In the genomic region with DNA sequence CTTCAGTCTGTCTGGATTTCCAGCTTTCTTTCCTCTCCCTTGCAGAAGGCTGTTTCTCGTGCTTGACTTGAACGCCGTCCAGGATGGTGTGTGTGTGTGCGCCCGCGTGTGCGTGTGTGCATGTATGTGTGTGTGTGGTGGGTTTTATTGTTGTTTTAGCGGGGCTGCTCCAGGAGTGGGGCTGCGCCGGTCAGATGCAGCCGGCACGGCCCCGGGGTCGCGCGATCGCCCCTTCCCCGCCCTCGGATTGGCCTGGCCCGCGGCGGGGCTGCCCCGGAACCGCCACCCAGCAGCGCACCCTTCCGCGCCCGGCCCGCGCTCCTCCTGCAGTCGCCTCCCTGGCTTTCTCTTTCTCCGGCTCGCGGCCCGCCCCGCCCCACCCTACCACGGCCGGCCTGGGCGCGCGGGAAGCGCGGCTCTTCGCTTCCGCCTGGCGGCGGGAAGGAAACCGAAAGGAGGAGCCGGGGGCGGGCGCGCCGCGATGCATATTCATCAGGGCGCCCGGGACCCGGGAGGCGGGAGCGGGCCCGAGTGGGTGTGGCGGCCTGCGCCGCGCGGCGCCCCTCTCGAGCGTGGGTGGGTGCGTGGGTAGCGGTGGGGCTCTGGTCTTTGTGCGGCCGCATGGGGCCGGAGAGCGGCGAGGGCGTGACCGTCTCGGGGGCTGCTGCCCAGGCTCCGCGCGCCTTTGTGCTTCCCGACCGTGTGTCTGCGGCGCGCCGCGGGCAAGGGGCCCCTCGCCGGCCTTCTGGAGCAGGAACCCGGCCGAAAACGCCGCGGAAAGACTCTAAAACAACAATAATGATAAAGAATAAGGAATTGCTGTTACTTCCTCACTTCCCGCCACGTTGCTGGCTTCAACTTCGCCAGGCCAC, we compare ENCODE assay signal across 1 cellular context.
A peak's percentile ranks its signal among the peaks of the same experiment; 100 is the strongest.
TF ChIP-seq lines count a peak whose summit lies in the region.

No MANE protein-coding gene starts in this region.

TF ChIP-seq in K562, 482 proteins besides CTCF, POLR2A, EP300 and RAD21 (continued from another document and continues in another):
- TF ChIP-seq, protein P1, sequence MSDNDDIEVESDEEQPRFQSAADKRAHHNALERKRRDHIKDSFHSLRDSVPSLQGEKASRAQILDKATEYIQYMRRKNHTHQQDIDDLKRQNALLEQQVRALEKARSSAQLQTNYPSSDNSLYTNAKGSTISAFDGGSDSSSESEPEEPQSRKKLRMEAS (CRISPR knock-in tag; IDR thresholded peaks at IDR 0.05), result peak; percentile 71
- TF ChIP-seq NR3C1 (CRISPR knock-in tag; IDR thresholded peaks at IDR 0.05) (peak; percentile 67; the same call in 1 of the 2 replicates), NFATC3 (IDR thresholded peaks at IDR 0.05) (no peak), MAZ (CRISPR knock-in tag; conservative IDR thresholded peaks at IDR 0.05 in 1 of 2, IDR thresholded peaks at IDR 0.05 in 1 of 2) (peak; percentile 69 to 71; a peak in 3 of 4 replicates), RBBP5 (IDR thresholded peaks at IDR 0.05; ENCODE audit: borderline replicate concordance, insufficient read depth, low read length, poor library complexity, severe bottlenecking) (peak; percentile 48), MAFF (IDR thresholded peaks at IDR 0.05; ENCODE audit: low read length) (no peak), RBFOX2 (IDR thresholded peaks at IDR 0.05; ENCODE audit: low read depth, low read length) (peak; percentile 91), CHD1 (IDR thresholded peaks at IDR 0.05; ENCODE audit: low read length) (no peak), NFE2L1 (tag; IDR thresholded peaks at IDR 0.05; ENCODE audit: borderline replicate concordance, low read depth) (no peak), RB1 (IDR thresholded peaks at IDR 0.05; ENCODE audit: low read depth) (peak; percentile 85; the same call in 1 of the 2 replicates), FUS (optimal IDR thresholded peaks at IDR 0.05; ENCODE audit: low read depth, low read length) (peak; percentile 53), BHLHE40 (IDR thresholded peaks at IDR 0.05; ENCODE audit: low read length) (peak; percentile 20; the same call in 1 of the 2 replicates), MYC (IDR thresholded peaks at IDR 0.05; ENCODE audit: low read depth, low read length) (peak; percentile 9), MYC (CRISPR knock-in tag; IDR thresholded peaks at IDR 0.05; ENCODE audit: borderline replicate concordance, low read depth) (no peak), ESRRB (CRISPR knock-in tag; IDR thresholded peaks at IDR 0.05; ENCODE audit: borderline replicate concordance) (no peak), SAFB (IDR thresholded peaks at IDR 0.05; ENCODE audit: borderline replicate concordance, low read depth, low read length) (peak; percentile 99), HMGN3 (IDR thresholded peaks at IDR 0.05; ENCODE audit: borderline replicate concordance, extremely low read depth, insufficient read length, low read depth, low read length) (peak; percentile 77), ZFP1 (CRISPR knock-in tag; IDR thresholded peaks at IDR 0.05) (no peak), CBX8 (IDR thresholded peaks at IDR 0.05; ENCODE audit: borderline replicate concordance, extremely low read depth, low read depth, low read length, poor library complexity, severe bottlenecking) (no peak), ETS2 (tag; IDR thresholded peaks at IDR 0.05; ENCODE audit: borderline replicate concordance, poor library complexity, severe bottlenecking) (no peak), TAF1 (IDR thresholded peaks at IDR 0.05; ENCODE audit: control insufficient read depth, extremely low read depth, insufficient read depth, low read length, severe bottlenecking) (peak; percentile 22), NEUROD1 (IDR thresholded peaks at IDR 0.05; ENCODE audit: borderline replicate concordance, low read depth, low read length, partially characterized antibody) (no peak), ZNF586 (CRISPR knock-in tag; conservative IDR thresholded peaks at IDR 0.05) (no peak), CREM (IDR thresholded peaks at IDR 0.05; ENCODE audit: low read depth) (peak; percentile 5), E2F3 (CRISPR knock-in tag; IDR thresholded peaks at IDR 0.05) (peak; percentile 80), CREBBP (IDR thresholded peaks at IDR 0.05; ENCODE audit: low read depth, low read length) (no peak), KDM1A (IDR thresholded peaks at IDR 0.05) (0 out of 4 replicates have a peak, but pooled peaks of 1 of the 2 experiments have one; percentile 14), NFRKB (IDR thresholded peaks at IDR 0.05; ENCODE audit: low read depth) (no peak), ZNF175 (CRISPR knock-in tag; IDR thresholded peaks at IDR 0.05; ENCODE audit: low read depth) (peak; percentile 50; the same call in 1 of the 2 replicates), PML (IDR thresholded peaks at IDR 0.05; ENCODE audit: low read length) (no peak; the same call in 1 of the 2 replicates), ZNF23 (CRISPR knock-in tag; IDR thresholded peaks at IDR 0.05) (no peak), CXXC5 (CRISPR knock-in tag; IDR thresholded peaks at IDR 0.05) (peak; percentile 86), GATAD2B (IDR thresholded peaks at IDR 0.05; ENCODE audit: borderline replicate concordance) (peak; percentile 87; the same call in 1 of the 2 replicates), C11orf30 (IDR thresholded peaks at IDR 0.05; ENCODE audit: low read depth) (no peak), EZH2 (IDR thresholded peaks at IDR 0.05; ENCODE audit: borderline replicate concordance, low read depth, low read length) (no peak), GTF2E2 (tag; IDR thresholded peaks at IDR 0.05) (no peak), ZNF77 (CRISPR knock-in tag; IDR thresholded peaks at IDR 0.05) (no peak), ZNF444 (CRISPR knock-in tag; IDR thresholded peaks at IDR 0.05) (no peak), EP400 (IDR thresholded peaks at IDR 0.05) (peak; percentile 66), ZNF695 (CRISPR knock-in tag; IDR thresholded peaks at IDR 0.05) (no peak), NCOA2 (IDR thresholded peaks at IDR 0.05; ENCODE audit: partially characterized antibody in 2 of 2) (no peak), NCOA6 (IDR thresholded peaks at IDR 0.05) (peak; percentile 80), ZNF12 (CRISPR knock-in tag; IDR thresholded peaks at IDR 0.05) (no peak), SMARCA4 (IDR thresholded peaks at IDR 0.05) (no peak), TBP (optimal IDR thresholded peaks at IDR 0.05; ENCODE audit: low read depth, low read length) (peak; percentile 32), ZNF696 (CRISPR knock-in tag; conservative IDR thresholded peaks at IDR 0.05) (no peak)
- TF ChIP-seq, protein P2, sequence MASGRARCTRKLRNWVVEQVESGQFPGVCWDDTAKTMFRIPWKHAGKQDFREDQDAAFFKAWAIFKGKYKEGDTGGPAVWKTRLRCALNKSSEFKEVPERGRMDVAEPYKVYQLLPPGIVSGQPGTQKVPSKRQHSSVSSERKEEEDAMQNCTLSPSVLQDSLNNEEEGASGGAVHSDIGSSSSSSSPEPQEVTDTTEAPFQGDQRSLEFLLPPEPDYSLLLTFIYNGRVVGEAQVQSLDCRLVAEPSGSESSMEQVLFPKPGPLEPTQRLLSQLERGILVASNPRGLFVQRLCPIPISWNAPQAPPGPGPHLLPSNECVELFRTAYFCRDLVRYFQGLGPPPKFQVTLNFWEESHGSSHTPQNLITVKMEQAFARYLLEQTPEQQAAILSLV (tag; IDR thresholded peaks at IDR 0.05), result no peak
- TF ChIP-seq, protein P3, sequence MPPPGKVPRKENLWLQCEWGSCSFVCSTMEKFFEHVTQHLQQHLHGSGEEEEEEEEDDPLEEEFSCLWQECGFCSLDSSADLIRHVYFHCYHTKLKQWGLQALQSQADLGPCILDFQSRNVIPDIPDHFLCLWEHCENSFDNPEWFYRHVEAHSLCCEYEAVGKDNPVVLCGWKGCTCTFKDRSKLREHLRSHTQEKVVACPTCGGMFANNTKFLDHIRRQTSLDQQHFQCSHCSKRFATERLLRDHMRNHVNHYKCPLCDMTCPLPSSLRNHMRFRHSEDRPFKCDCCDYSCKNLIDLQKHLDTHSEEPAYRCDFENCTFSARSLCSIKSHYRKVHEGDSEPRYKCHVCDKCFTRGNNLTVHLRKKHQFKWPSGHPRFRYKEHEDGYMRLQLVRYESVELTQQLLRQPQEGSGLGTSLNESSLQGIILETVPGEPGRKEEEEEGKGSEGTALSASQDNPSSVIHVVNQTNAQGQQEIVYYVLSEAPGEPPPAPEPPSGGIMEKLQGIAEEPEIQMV (tag; conservative IDR thresholded peaks at IDR 0.05; ENCODE audit: low read depth), result no peak
- TF ChIP-seq, protein P4, sequence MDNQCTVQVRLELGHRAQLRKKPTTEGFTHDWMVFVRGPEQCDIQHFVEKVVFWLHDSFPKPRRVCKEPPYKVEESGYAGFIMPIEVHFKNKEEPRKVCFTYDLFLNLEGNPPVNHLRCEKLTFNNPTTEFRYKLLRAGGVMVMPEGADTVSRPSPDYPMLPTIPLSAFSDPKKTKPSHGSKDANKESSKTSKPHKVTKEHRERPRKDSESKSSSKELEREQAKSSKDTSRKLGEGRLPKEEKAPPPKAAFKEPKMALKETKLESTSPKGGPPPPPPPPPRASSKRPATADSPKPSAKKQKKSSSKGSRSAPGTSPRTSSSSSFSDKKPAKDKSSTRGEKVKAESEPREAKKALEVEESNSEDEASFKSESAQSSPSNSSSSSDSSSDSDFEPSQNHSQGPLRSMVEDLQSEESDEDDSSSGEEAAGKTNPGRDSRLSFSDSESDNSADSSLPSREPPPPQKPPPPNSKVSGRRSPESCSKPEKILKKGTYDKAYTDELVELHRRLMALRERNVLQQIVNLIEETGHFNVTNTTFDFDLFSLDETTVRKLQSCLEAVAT (IDR thresholded peaks at IDR 0.05), result peak in 1 of 2 experiments; percentile 69; a peak in 2 of 4 replicates
- TF ChIP-seq, protein P5, sequence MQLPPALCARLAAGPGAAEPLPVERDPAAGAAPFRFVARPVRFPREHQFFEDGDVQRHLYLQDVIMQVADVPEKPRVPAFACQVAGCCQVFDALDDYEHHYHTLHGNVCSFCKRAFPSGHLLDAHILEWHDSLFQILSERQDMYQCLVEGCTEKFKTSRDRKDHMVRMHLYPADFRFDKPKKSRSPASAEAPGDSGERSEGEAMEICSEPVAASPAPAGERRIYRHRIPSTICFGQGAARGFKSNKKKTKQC (CRISPR knock-in tag; IDR thresholded peaks at IDR 0.05), result no peak; the same call in 1 of the 2 replicates
- TF ChIP-seq, protein P6, sequence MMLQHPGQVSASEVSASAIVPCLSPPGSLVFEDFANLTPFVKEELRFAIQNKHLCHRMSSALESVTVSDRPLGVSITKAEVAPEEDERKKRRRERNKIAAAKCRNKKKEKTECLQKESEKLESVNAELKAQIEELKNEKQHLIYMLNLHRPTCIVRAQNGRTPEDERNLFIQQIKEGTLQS (IDR thresholded peaks at IDR 0.05), result no peak
- TF ChIP-seq, protein P6 (CRISPR knock-in tag; conservative IDR thresholded peaks at IDR 0.05), result no peak
- TF ChIP-seq, protein P7, sequence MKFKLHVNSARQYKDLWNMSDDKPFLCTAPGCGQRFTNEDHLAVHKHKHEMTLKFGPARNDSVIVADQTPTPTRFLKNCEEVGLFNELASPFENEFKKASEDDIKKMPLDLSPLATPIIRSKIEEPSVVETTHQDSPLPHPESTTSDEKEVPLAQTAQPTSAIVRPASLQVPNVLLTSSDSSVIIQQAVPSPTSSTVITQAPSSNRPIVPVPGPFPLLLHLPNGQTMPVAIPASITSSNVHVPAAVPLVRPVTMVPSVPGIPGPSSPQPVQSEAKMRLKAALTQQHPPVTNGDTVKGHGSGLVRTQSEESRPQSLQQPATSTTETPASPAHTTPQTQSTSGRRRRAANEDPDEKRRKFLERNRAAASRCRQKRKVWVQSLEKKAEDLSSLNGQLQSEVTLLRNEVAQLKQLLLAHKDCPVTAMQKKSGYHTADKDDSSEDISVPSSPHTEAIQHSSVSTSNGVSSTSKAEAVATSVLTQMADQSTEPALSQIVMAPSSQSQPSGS (CRISPR knock-in tag; IDR thresholded peaks at IDR 0.05), result peak; percentile 24; the same call in 1 of the 2 replicates
- TF ChIP-seq, protein P8, sequence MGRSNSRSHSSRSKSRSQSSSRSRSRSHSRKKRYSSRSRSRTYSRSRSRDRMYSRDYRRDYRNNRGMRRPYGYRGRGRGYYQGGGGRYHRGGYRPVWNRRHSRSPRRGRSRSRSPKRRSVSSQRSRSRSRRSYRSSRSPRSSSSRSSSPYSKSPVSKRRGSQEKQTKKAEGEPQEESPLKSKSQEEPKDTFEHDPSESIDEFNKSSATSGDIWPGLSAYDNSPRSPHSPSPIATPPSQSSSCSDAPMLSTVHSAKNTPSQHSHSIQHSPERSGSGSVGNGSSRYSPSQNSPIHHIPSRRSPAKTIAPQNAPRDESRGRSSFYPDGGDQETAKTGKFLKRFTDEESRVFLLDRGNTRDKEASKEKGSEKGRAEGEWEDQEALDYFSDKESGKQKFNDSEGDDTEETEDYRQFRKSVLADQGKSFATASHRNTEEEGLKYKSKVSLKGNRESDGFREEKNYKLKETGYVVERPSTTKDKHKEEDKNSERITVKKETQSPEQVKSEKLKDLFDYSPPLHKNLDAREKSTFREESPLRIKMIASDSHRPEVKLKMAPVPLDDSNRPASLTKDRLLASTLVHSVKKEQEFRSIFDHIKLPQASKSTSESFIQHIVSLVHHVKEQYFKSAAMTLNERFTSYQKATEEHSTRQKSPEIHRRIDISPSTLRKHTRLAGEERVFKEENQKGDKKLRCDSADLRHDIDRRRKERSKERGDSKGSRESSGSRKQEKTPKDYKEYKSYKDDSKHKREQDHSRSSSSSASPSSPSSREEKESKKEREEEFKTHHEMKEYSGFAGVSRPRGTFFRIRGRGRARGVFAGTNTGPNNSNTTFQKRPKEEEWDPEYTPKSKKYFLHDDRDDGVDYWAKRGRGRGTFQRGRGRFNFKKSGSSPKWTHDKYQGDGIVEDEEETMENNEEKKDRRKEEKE (IDR thresholded peaks at IDR 0.05; ENCODE audit: borderline replicate concordance in 1 of 2, control insufficient read depth in 1 of 2, low read depth in 2 of 2, low read length in 1 of 2), result 0 out of 4 replicates have a peak, but pooled peaks of 1 of the 2 experiments have one; percentile 6
- TF ChIP-seq, protein P9, sequence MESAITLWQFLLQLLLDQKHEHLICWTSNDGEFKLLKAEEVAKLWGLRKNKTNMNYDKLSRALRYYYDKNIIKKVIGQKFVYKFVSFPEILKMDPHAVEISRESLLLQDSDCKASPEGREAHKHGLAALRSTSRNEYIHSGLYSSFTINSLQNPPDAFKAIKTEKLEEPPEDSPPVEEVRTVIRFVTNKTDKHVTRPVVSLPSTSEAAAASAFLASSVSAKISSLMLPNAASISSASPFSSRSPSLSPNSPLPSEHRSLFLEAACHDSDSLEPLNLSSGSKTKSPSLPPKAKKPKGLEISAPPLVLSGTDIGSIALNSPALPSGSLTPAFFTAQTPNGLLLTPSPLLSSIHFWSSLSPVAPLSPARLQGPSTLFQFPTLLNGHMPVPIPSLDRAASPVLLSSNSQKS (CRISPR knock-in tag; IDR thresholded peaks at IDR 0.05), result no peak
- TF ChIP-seq, protein P10, sequence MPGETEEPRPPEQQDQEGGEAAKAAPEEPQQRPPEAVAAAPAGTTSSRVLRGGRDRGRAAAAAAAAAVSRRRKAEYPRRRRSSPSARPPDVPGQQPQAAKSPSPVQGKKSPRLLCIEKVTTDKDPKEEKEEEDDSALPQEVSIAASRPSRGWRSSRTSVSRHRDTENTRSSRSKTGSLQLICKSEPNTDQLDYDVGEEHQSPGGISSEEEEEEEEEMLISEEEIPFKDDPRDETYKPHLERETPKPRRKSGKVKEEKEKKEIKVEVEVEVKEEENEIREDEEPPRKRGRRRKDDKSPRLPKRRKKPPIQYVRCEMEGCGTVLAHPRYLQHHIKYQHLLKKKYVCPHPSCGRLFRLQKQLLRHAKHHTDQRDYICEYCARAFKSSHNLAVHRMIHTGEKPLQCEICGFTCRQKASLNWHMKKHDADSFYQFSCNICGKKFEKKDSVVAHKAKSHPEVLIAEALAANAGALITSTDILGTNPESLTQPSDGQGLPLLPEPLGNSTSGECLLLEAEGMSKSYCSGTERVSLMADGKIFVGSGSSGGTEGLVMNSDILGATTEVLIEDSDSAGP (CRISPR knock-in tag; IDR thresholded peaks at IDR 0.05), result no peak
